ENCODE assay signal across 8 cellular contexts in the genomic region with DNA sequence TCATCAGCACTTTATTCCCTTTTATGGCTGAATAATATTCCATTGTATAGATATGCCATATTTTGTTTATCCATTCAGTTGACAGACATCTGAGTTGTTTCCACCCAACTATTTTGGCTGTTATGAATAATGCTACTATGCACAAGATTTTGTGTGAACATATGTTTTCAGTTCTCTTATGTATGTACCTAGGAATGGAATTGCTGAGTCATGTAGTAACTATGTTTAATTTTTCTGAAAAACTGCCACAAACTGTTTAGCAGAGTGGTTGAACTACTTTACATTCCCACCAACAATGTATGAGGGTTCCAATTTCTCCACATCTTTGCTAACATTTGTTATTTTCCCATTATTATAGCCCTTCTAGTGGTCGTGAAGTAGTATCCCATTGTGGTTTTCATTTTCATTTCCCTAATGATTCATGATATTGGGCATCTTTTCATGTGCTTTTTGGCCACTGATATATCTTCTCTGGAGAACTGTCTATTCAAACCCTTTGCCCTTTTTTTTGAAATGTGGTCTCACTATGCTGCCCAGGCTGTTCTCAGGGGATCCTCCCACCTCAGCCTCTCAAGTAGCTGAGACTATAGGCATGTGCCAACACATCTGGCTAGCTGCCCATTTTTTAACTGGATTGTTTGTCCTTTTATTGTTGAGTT. TPM values are rescaled to one million over a fixed set of nuclear protein-coding genes. Genes with fewer than 3 reads are reported as not detected.
DNase-seq lines count a peak whose midpoint lies in the region; ATAC-seq and TF ChIP-seq lines count a peak whose summit lies in the region.

No MANE protein-coding gene starts in this region.

- H2BK15ac ChIP-seq in neuronal stem cell (ENCODE audit: low read length) = no peak overlapping the region

- H3K36me3 ChIP-seq in BLaER1 treated with 17β-estradiol and CSF1 and Interleukin-3, amounts not matched to agents 10 nM and 100 nM = peaks cover 11 to 39% (median 32%) of the 10 kb centered on the region in 11 experiments; a peak in 21 of 22 replicates
- peaks cover 0 to 6% of the 10 kb centered on the region in 2 donors for H3K36me3 ChIP-seq in neuronal stem cell (replicated peaks in 1 of 2; ENCODE audit: control insufficient read depth in 2 of 2, insufficient read depth in 2 of 2, low read length in 2 of 2)

- WGBS in neuronal stem cell (ENCODE audit: extremely low coverage in 2 of 2, insufficient read length in 2 of 2, insufficient replicate concordance in 1 of 2), 2 donors = no CpG with 5 or more reads among the region's 1 CpG

- peaks cover 0 to 7% (median 0%) of the 10 kb centered on the region in 11 experiments; a peak in 4 of 22 replicates for H3K9me3 ChIP-seq in BLaER1 treated with 17β-estradiol and CSF1 and Interleukin-3, amounts not matched to agents 10 nM and 100 nM (replicated peaks in 1 of 11)
- H3K9me3 ChIP-seq in neuronal stem cell (replicated peaks in 1 of 2; ENCODE audit: control insufficient read depth in 2 of 2, insufficient read depth in 1 of 2, low read depth in 1 of 2, low read length in 2 of 2) = peaks cover 0 to 3% of the 10 kb centered on the region in 2 donors

- ATAC-seq in GM19452 (IDR thresholded peaks at IDR 0.05; ENCODE audit: unreplicated experiment) (peak; percentile 77), HG03565 (IDR thresholded peaks at IDR 0.05; ENCODE audit: unreplicated experiment) (peak; percentile 81)

- no peak overlapping the region for H2AK5ac ChIP-seq in neuronal stem cell (ENCODE audit: low read depth, low read length)

- no peaks in the 10 kb centered on the region for H3K79me1 ChIP-seq in neuronal stem cell (ENCODE audit: low read depth, low read length)

- peaks cover 48 to 99% (median 85%) of the 10 kb centered on the region in 11 experiments; a peak in 21 of 22 replicates for H4K20me1 ChIP-seq in BLaER1 treated with 17β-estradiol and CSF1 and Interleukin-3, amounts not matched to agents 10 nM and 100 nM

- H2BK120ac ChIP-seq in neuronal stem cell (ENCODE audit: low read depth, low read length) = no peak overlapping the region

- H3K27ac ChIP-seq in BLaER1 treated with 17β-estradiol and CSF1 and Interleukin-3, amounts not matched to agents 10 nM and 100 nM = peak overlapping the region in 5 of 11 experiments; percentile 0 to 24 (median 18); a peak in 4 of 22 replicates
- H3K27ac ChIP-seq in neuronal stem cell (replicated peaks; ENCODE audit: low read length) = no peak overlapping the region

- H3K4ac ChIP-seq in neuronal stem cell (ENCODE audit: low read length) = no peak overlapping the region

- no peak overlapping the region for H2BK12ac ChIP-seq in neuronal stem cell (ENCODE audit: low read length)

- no peak overlapping the region for H4K91ac ChIP-seq in neuronal stem cell (ENCODE audit: low read depth, low read length, poor library complexity)

- H3K4me1 ChIP-seq in BLaER1 treated with 17β-estradiol and CSF1 and Interleukin-3, amounts not matched to agents 10 nM and 100 nM = peaks cover 0 to 66% (median 8%) of the 10 kb centered on the region in 10 experiments; a peak in 14 of 20 replicates
- no peaks in the 10 kb centered on the region for H3K4me1 ChIP-seq in neuronal stem cell (ENCODE audit: control insufficient read depth in 2 of 2, insufficient read depth in 1 of 2, low read depth in 1 of 2, low read length in 2 of 2)

- H3K4me3 ChIP-seq in BLaER1 treated with 17β-estradiol and CSF1 and Interleukin-3, amounts not matched to agents 10 nM and 100 nM = no peak overlapping the region
- H3K4me3 ChIP-seq in cardiac fibroblast (replicated peaks in 1 of 2; ENCODE audit: low read depth in 2 of 2, low read length in 2 of 2) (no peak overlapping the region), neuronal stem cell (ENCODE audit: low read length in 2 of 2) (no peak overlapping the region)

- peak; percentile 77 to 91 for DNase-seq in cardiac fibroblast (ENCODE audit: low read depth in 2 of 2)
- DNase-seq in NCI-H1092 (lab: John Stamatoyannopoulos, UW) = no peak
- no peak for DNase-seq in nucleus accumbens (lab: John Stamatoyannopoulos, UW)
- no peak for DNase-seq in NCI-H82 treated with DMSO at 0.1 percent for 48 hours (lab: John Stamatoyannopoulos, UW; ENCODE audit: unreplicated experiment)
- no peak for DNase-seq in neuronal stem cell (ENCODE audit: low spot score)

- H4K8ac ChIP-seq in neuronal stem cell (ENCODE audit: low read depth, low read length) = no peak overlapping the region

- peak; percentile 2 for TF ChIP-seq CTCF in cardiac fibroblast (IDR thresholded peaks at IDR 0.05; ENCODE audit: low read depth, low read length)

- no peak overlapping the region for H2AFZ ChIP-seq in neuronal stem cell (ENCODE audit: low read length)

- no peak overlapping the region for H3K14ac ChIP-seq in neuronal stem cell (ENCODE audit: low read length)

- H3K9ac ChIP-seq in BLaER1 treated with 17β-estradiol and CSF1 and Interleukin-3, amounts not matched to agents 10 nM and 100 nM = no peak overlapping the region
- H3K9ac ChIP-seq in neuronal stem cell (ENCODE audit: low read depth, low read length, poor library complexity) = no peak overlapping the region

- no peak overlapping the region for H3K18ac ChIP-seq in neuronal stem cell (ENCODE audit: low read length)

- H3K4me2 ChIP-seq in BLaER1 treated with 17β-estradiol and CSF1 and Interleukin-3, amounts not matched to agents 10 nM and 100 nM = peak overlapping the region in 7 of 11 experiments; percentile 4 to 66 (median 49); a peak in 11 of 22 replicates
- H3K4me2 ChIP-seq in neuronal stem cell (ENCODE audit: insufficient read depth, low read length, poor library complexity, severe bottlenecking) = no peak overlapping the region

- H2BK5ac ChIP-seq in neuronal stem cell (ENCODE audit: low read length) = no peak overlapping the region

- no peaks in the 10 kb centered on the region for H3K27me3 ChIP-seq in BLaER1 treated with 17β-estradiol and CSF1 and Interleukin-3, amounts not matched to agents 10 nM and 100 nM
- no peaks in the 10 kb centered on the region for H3K27me3 ChIP-seq in neuronal stem cell (ENCODE audit: control insufficient read depth in 3 of 3, insufficient read depth in 3 of 3, low read depth in 1 of 3, low read length in 3 of 3)

- no peak overlapping the region for H3K23ac ChIP-seq in neuronal stem cell (ENCODE audit: low read depth, low read length, poor library complexity)

RNA-seq across cellular contexts. Expression of a gene that starts 26.3 kb away (rescaled TPM):
- polyA plus RNA-seq in neuronal stem cell (2013, experiment 1 of 2) = 12.0 TPM
- 12.6 TPM for polyA plus RNA-seq in neuronal stem cell (2013, experiment 2 of 2)

Comparison
In these comparisons a context has a peak if more than half of its experiments do, and no peak if none do; other contexts are left out.
1. DNase-seq: peak in cardiac fibroblast (2 of 2); none in NCI-H1092 (single experiment), nucleus accumbens (0 of 56), NCI-H82 treated with DMSO at 0.1 percent for 48 hours (single experiment) and neuronal stem cell (single experiment).